ENCODE assay signal across 17 cellular contexts in the genomic region with DNA sequence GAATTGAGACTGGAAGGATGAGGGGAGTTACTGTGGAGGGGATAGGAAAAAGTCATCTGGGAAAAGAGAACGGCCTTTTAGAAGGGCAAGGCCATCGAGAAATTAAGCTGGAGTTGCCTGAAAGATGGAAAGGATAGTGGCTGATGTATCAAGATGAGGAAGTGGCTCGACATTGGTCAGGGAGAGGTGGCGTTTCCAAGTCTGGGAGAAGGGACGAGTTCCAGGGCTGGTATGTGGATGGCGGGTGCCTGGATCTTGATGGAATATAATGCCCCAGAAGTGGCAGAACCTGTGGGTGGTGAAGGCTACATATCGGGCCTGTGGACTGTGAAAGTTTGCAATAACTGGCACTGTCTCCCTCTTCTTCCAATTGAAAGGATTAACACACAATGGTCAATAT. TPM values are rescaled to one million over a fixed set of nuclear protein-coding genes. Genes with fewer than 3 reads are reported as not detected.
DNase-seq lines count a peak whose midpoint lies in the region; ATAC-seq and TF ChIP-seq lines count a peak whose summit lies in the region.
"Had no signal": no experiment of that assay in that cellular context is flagged by ENCODE, and none has a peak within 500 bp of the region (broad histone marks: within the 10 kb centered on the region; RNA-seq: fewer than 3 reads in every experiment).

No MANE protein-coding gene starts in this region.

- H3K4me3 ChIP-seq in right atrium auricular region, result no peak overlapping the region
- H3K4me3 ChIP-seq: PC-9 had no signal

- DNase-seq in activated naive CD4-positive, alpha-beta T cell treated with anti-CD3 and anti-CD28 coated beads for 36 hours, result no peak
- no peak for DNase-seq in WTC11 (ENCODE audit: low spot score)
- DNase-seq in naive thymus-derived CD8-positive, alpha-beta T cell, result no peak
- no peak for DNase-seq in HPDE6-E6E7 (ENCODE audit: extremely low spot score)
- no peak for DNase-seq in right atrium auricular region (ENCODE audit: low spot score)
- DNase-seq: DMS 273 treated with DMSO at 0.1 percent for 48 hours, GOT3, HFFc6, Karpas-422, NCI-H1930, NCI-H2171, NCI-H446 treated with DMSO at 0.1 percent for 48 hours, NCI-H748 treated with DMSO at 0.1 percent for 48 hours, PC-9 had no signal

- H3K9me3 Mint-ChIP-seq in activated naive CD4-positive, alpha-beta T cell treated with anti-CD3 and anti-CD28 coated beads, Interleukin-2, amount 50 U/mL, for 24 hours, result no peaks in the 10 kb centered on the region
- H3K9me3 Mint-ChIP-seq in activated naive CD4-positive, alpha-beta T cell treated with anti-CD3 and anti-CD28 coated beads for 36 hours, result no peaks in the 10 kb centered on the region
- no peaks in the 10 kb centered on the region for H3K9me3 Mint-ChIP-seq in WTC11
- H3K9me3 Mint-ChIP-seq in naive thymus-derived CD8-positive, alpha-beta T cell, result no peaks in the 10 kb centered on the region
- H3K9me3 Mint-ChIP-seq: HFFc6 had no signal

- H3K4me3 Mint-ChIP-seq in activated naive CD4-positive, alpha-beta T cell treated with anti-CD3 and anti-CD28 coated beads, Interleukin-2, amount 50 U/mL, for 24 hours, result peak overlapping the region; percentile 27
- no peak overlapping the region for H3K4me3 Mint-ChIP-seq in activated naive CD4-positive, alpha-beta T cell treated with anti-CD3 and anti-CD28 coated beads for 36 hours
- peak overlapping the region; percentile 1; the same call in 1 of the 2 replicates for H3K4me3 Mint-ChIP-seq in WTC11
- peak overlapping the region in 8 of 10 donors; percentile 11 to 75 (median 34) for H3K4me3 Mint-ChIP-seq in naive thymus-derived CD8-positive, alpha-beta T cell

- peaks cover 23% of the 10 kb centered on the region for H3K4me1 Mint-ChIP-seq in activated naive CD4-positive, alpha-beta T cell treated with anti-CD3 and anti-CD28 coated beads, Interleukin-2, amount 50 U/mL, for 24 hours
- H3K4me1 Mint-ChIP-seq in activated naive CD4-positive, alpha-beta T cell treated with anti-CD3 and anti-CD28 coated beads for 36 hours (ENCODE audit: low read depth), result peaks cover 17% of the 10 kb centered on the region
- H3K4me1 Mint-ChIP-seq in WTC11, result peaks cover 34% of the 10 kb centered on the region
- H3K4me1 Mint-ChIP-seq in naive thymus-derived CD8-positive, alpha-beta T cell, result peaks cover 11 to 26% (median 24%) of the 10 kb centered on the region in 4 donors

- ATAC-seq in WTC11 (no peak), HG02970 (IDR thresholded peaks at IDR 0.05; ENCODE audit: low FRiP score, unreplicated experiment) (no peak), HG02588 (IDR thresholded peaks at IDR 0.05; ENCODE audit: unreplicated experiment) (no peak)
- ATAC-seq in naive thymus-derived CD8-positive, alpha-beta T cell, result no peak

- peaks cover 0 to 5% of the 10 kb centered on the region in 2 donors for H3K9me3 ChIP-seq in right atrium auricular region

- intact Hi-C loops in activated naive CD4-positive, alpha-beta T cell treated with anti-CD3 and anti-CD28 coated beads for 36 hours (cut with micrococcal nuclease), result loop anchor here (10.0 kb wide), 2 partner anchors 377 to 493 kb away; no protein-coding TSS in a partner anchor

- no peaks in the 10 kb centered on the region for H3K36me3 Mint-ChIP-seq in activated naive CD4-positive, alpha-beta T cell treated with anti-CD3 and anti-CD28 coated beads, Interleukin-2, amount 50 U/mL, for 24 hours
- no peaks in the 10 kb centered on the region for H3K36me3 Mint-ChIP-seq in activated naive CD4-positive, alpha-beta T cell treated with anti-CD3 and anti-CD28 coated beads for 36 hours (ENCODE audit: low read depth)
- no peaks in the 10 kb centered on the region for H3K36me3 Mint-ChIP-seq in WTC11
- no peaks in the 10 kb centered on the region for H3K36me3 Mint-ChIP-seq in naive thymus-derived CD8-positive, alpha-beta T cell

- no peaks in the 10 kb centered on the region for H3K36me3 ChIP-seq in right atrium auricular region

- CTCF ChIA-PET in activated naive CD4-positive, alpha-beta T cell treated with anti-CD3 and anti-CD28 coated beads for 36 hours (lab: Charles Lee), result interaction anchor here (0.6 to 5.6 kb wide), 4 partner anchors 10 to 1314 kb away, joined by 3 to 45 read pairs (median 18); a partner anchor contains a TSS
- CTCF ChIA-PET in WTC11 (lab: Charles Lee), result interaction anchor here (1.7 kb wide), 1 partner anchor 43 kb away, joined by 4 read pairs; a partner anchor contains a TSS

- no peak for TF ChIP-seq CTCF in WTC11 (IDR thresholded peaks at IDR 0.05)
- no peak for TF ChIP-seq CTCF in right atrium auricular region (IDR thresholded peaks at IDR 0.05)

- H3K27ac ChIP-seq in right atrium auricular region, result no peak overlapping the region
- H3K27ac ChIP-seq: PC-9 had no signal

- POLR2A ChIA-PET in WTC11 (lab: Charles Lee), result interaction anchor here (1.0 kb wide), 1 partner anchor 244 kb away, joined by 3 read pairs; a partner anchor contains a TSS
- POLR2A ChIA-PET in naive thymus-derived CD8-positive, alpha-beta T cell (lab: Charles Lee), result interaction anchor here (5.5 kb wide), 1 partner anchor 43 kb away, joined by 91 read pairs; a partner anchor contains a TSS

- H3K27me3 ChIP-seq in right atrium auricular region, result no peaks in the 10 kb centered on the region

- H3K4me1 ChIP-seq in right atrium auricular region, result peaks cover 0 to 9% of the 10 kb centered on the region in 2 donors

- H3K27ac Mint-ChIP-seq in activated naive CD4-positive, alpha-beta T cell treated with anti-CD3 and anti-CD28 coated beads, Interleukin-2, amount 50 U/mL, for 24 hours, result no peak overlapping the region
- H3K27ac Mint-ChIP-seq in activated naive CD4-positive, alpha-beta T cell treated with anti-CD3 and anti-CD28 coated beads for 36 hours, result no peak overlapping the region
- no peak overlapping the region for H3K27ac Mint-ChIP-seq in WTC11
- H3K27ac Mint-ChIP-seq in naive thymus-derived CD8-positive, alpha-beta T cell, result peak overlapping the region in 3 of 10 donors; percentile 33 to 80 (median 72)

- H3K27me3 Mint-ChIP-seq in activated naive CD4-positive, alpha-beta T cell treated with anti-CD3 and anti-CD28 coated beads, Interleukin-2, amount 50 U/mL, for 24 hours, result no peaks in the 10 kb centered on the region
- H3K27me3 Mint-ChIP-seq in activated naive CD4-positive, alpha-beta T cell treated with anti-CD3 and anti-CD28 coated beads for 36 hours (ENCODE audit: low read depth), result peaks cover 2% of the 10 kb centered on the region
- no peaks in the 10 kb centered on the region for H3K27me3 Mint-ChIP-seq in WTC11 (ENCODE audit: low read depth)
- H3K27me3 Mint-ChIP-seq in naive thymus-derived CD8-positive, alpha-beta T cell, result peaks cover 0 to 5% (median 0%) of the 10 kb centered on the region in 5 donors

TF ChIP-seq in WTC11, 78 proteins besides CTCF, POLR2A, EP300 and RAD21:
- TF ChIP-seq TP53 (CRISPR knock-in tag; IDR thresholded peaks at IDR 0.05), result no peak
- TF ChIP-seq RELA (CRISPR knock-in tag; IDR thresholded peaks at IDR 0.05; ENCODE audit: borderline replicate concordance), result no peak
- TF ChIP-seq CBFB (CRISPR knock-in tag; IDR thresholded peaks at IDR 0.05; ENCODE audit: low read depth), result no peak
- TF ChIP-seq SMAD3 (CRISPR knock-in tag; IDR thresholded peaks at IDR 0.05; ENCODE audit: borderline replicate concordance), result no peak
- no peak for TF ChIP-seq ZNF232 (CRISPR knock-in tag; IDR thresholded peaks at IDR 0.05)
- no peak for TF ChIP-seq TCF7 (CRISPR knock-in tag; IDR thresholded peaks at IDR 0.05; ENCODE audit: low read depth)
- TF ChIP-seq JUN (CRISPR knock-in tag; IDR thresholded peaks at IDR 0.05), result no peak
- no peak for TF ChIP-seq TEAD1 (CRISPR knock-in tag; IDR thresholded peaks at IDR 0.05)
- TF ChIP-seq, protein P1, sequence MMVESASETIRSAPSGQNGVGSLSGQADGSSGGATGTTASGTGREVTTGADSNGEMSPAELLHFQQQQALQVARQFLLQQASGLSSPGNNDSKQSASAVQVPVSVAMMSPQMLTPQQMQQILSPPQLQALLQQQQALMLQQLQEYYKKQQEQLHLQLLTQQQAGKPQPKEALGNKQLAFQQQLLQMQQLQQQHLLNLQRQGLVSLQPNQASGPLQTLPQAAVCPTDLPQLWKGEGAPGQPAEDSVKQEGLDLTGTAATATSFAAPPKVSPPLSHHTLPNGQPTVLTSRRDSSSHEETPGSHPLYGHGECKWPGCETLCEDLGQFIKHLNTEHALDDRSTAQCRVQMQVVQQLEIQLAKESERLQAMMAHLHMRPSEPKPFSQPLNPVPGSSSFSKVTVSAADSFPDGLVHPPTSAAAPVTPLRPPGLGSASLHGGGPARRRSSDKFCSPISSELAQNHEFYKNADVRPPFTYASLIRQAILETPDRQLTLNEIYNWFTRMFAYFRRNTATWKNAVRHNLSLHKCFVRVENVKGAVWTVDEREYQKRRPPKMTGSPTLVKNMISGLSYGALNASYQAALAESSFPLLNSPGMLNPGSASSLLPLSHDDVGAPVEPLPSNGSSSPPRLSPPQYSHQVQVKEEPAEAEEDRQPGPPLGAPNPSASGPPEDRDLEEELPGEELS (CRISPR knock-in tag; IDR thresholded peaks at IDR 0.05), result no peak

RNA-seq across cellular contexts. Expression of a gene that starts 2.2 kb away (rescaled TPM):
- 1 to 10 TPM; 9.3 to 9.8 TPM for total RNA-seq in activated naive CD4-positive, alpha-beta T cell treated with anti-CD3 and anti-CD28 coated beads for 36 hours
- total RNA-seq in WTC11 (2021), result 11.8 to 16.3 TPM (median 15.5 TPM) in 3 replicates
- 10 to 100 TPM; 23.0 to 24.4 TPM for total RNA-seq in naive thymus-derived CD8-positive, alpha-beta T cell
- 10 to 100 TPM in 1 of 3 donors, 1 to 10 TPM in 2; 8.7 to 13.0 (median 9.8) TPM for polyA plus RNA-seq in naive thymus-derived CD8-positive, alpha-beta T cell
- 10 to 100 TPM; 17.9 to 31.2 TPM for total RNA-seq in right atrium auricular region

RNA-seq across cellular contexts. Expression of a gene that starts 42.9 kb away (rescaled TPM):
- 10 to 100 TPM; 79.5 to 80.8 TPM for total RNA-seq in activated naive CD4-positive, alpha-beta T cell treated with anti-CD3 and anti-CD28 coated beads for 36 hours
- total RNA-seq in WTC11 (2021), result 65.3 to 76.1 TPM (median 66.5 TPM) in 3 replicates
- 10 to 100 TPM; 74.8 to 75.9 TPM for total RNA-seq in naive thymus-derived CD8-positive, alpha-beta T cell
- 100 to 1,000 TPM; 109 to 142 (median 139) TPM for polyA plus RNA-seq in naive thymus-derived CD8-positive, alpha-beta T cell
- total RNA-seq in right atrium auricular region, result 10 to 100 TPM; 70.5 to 75.9 TPM
